27 cellular contexts compared by ENCODE assay signal in the genomic region with DNA sequence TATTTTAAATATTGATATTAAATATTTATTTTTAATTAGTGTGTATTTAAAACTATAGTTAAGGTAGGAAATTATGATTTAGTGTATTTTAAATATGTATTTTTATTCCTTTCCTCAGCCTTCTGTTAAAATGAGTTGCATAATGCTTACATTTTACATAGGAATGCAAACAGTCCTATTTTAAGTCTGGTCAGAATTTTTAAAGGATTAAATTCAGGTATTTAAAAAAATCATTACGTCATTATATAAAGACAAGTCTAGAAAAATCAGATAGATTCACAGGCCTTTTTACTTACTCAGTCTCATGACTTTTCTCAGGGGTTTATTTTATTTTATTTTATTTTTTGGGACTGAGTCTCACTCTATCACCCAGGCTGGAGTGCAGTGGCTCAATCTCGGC. TPM values are rescaled to one million over a fixed set of nuclear protein-coding genes. Genes with fewer than 3 reads are reported as not detected.
"Had no signal": no experiment of that assay in that cellular context is flagged by ENCODE, and none has a peak within 500 bp of the region (broad histone marks: within the 10 kb centered on the region; RNA-seq: fewer than 3 reads in every experiment).

No MANE protein-coding gene starts in this region.

- H3K27me3 ChIP-seq: colonic mucosa, foreskin keratinocyte, hepatocyte, right lobe of liver, suprapubic skin, transverse colon, upper lobe of right lung, uterus had no signal

- H3K4me3 ChIP-seq: colonic mucosa, hepatocyte, lower lobe of right lung, right lobe of liver, suprapubic skin, transverse colon, upper lobe of right lung, uterus had no signal

- H3K9me3 ChIP-seq: colonic mucosa, lower lobe of right lung, right lobe of liver, suprapubic skin, transverse colon, upper lobe of right lung, uterus had no signal

- DNase-seq: cerebellar nuclear complex; colonic mucosa; effector CD8-positive, alpha-beta T cell; endodermal cell; foreskin keratinocyte; left ventricle myocardium superior; lower lobe of right lung; natural killer cell; occipital lobe; right lobe of liver; small intestine; stimulated activated CD4-positive, alpha-beta T cell treated with anti-CD3 and anti-CD28 coated beads, Interleukin-12 subunit alpha, Interleukin-12 subunit beta, amount 100 ng/mL, for 4 hours; stimulated activated CD4-positive, alpha-beta T cell treated with anti-CD3 and anti-CD28 coated beads, Interleukin-1b, Interleukin-23, amount 100 ng/mL, for 48 hours; stimulated activated CD4-positive, alpha-beta T cell treated with anti-CD3 and anti-CD28 coated beads, Interleukin-4, amount 100 ng/mL, for 1 hour; stimulated activated CD8-positive, alpha-beta memory T cell treated with anti-CD3 and anti-CD28 coated beads, Interleukin-4, amount 100 ng/mL, for 48 hours; stimulated activated naive CD4-positive, alpha-beta T cell; stimulated activated naive CD8-positive, alpha-beta T cell treated with anti-CD3 and anti-CD28 coated beads, Interleukin-15, amount 100 ng/mL, for 72 hours; transverse colon; upper lobe of right lung; uterus had no signal

- H3K79me2 ChIP-seq: hepatocyte, parathyroid adenoma had no signal

- H3K27ac ChIP-seq: colonic mucosa, epithelial cell of prostate, foreskin keratinocyte, hepatocyte, lower lobe of right lung, parathyroid adenoma, right lobe of liver, suprapubic skin, transverse colon, upper lobe of right lung, uterus had no signal

- FAIRE-seq: islet of Langerhans, small intestine had no signal

- H3K4me2 ChIP-seq: hepatocyte had no signal

- H3K4me1 ChIP-seq: colonic mucosa, lower lobe of right lung, parathyroid adenoma, right lobe of liver, suprapubic skin, transverse colon, upper lobe of right lung, uterus had no signal

- ATAC-seq: esophagus mucosa; foreskin keratinocyte; left ventricle myocardium superior; lower lobe of right lung; natural killer cell; right lobe of liver; stimulated activated naive CD8-positive, alpha-beta T cell treated with anti-CD3 and anti-CD28 coated beads, Interleukin-15, amount 100 ng/mL, for 72 hours; upper lobe of right lung had no signal

- H2AFZ ChIP-seq: hepatocyte, parathyroid adenoma had no signal

- H3K9ac ChIP-seq: parathyroid adenoma had no signal

- H3K36me3 ChIP-seq: colonic mucosa, lower lobe of right lung, right lobe of liver, suprapubic skin, transverse colon, upper lobe of right lung, uterus had no signal

RNA-seq across cellular contexts. Expression of a gene that starts 50.4 kb away (rescaled TPM):
- polyA plus RNA-seq: neural cell had no signal
